12 cellular contexts compared by ENCODE assay signal in the genomic region with DNA sequence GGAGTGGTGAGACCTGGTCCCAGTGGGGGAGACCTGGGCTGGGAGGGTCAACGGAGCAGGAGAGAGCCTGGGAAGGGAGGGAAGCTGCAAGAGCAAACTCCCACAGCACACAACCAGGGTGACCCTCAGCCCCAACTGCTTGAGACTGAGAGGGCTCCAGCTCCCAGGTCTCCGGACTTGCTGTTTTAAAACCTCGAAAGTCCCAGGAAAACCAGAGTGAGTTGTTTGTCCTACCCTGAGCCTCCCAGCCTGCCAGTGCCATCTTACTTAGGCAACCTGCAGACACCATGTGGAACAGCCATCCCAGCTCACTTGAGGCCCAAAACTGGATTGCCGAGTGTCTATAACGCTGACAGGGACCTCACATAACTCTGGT. TPM values are rescaled to one million over a fixed set of nuclear protein-coding genes. Genes with fewer than 3 reads are reported as not detected.
DNase-seq lines count a peak whose midpoint lies in the region; ATAC-seq and TF ChIP-seq lines count a peak whose summit lies in the region.
"Had no signal": no experiment of that assay in that cellular context is flagged by ENCODE, and none has a peak within 500 bp of the region (broad histone marks: within the 10 kb centered on the region; RNA-seq: fewer than 3 reads in every experiment).

No MANE protein-coding gene starts in this region.

- H3K4me1 ChIP-seq in CD4-positive, CD25-positive, alpha-beta regulatory T cell (ENCODE audit: control insufficient read depth, insufficient read depth, low read length, poor library complexity, severe bottlenecking) = peaks cover 18% of the 10 kb centered on the region
- H3K4me1 ChIP-seq in foreskin keratinocyte (peaks cover 25% of the 10 kb centered on the region), esophagus squamous epithelium (peaks cover 12 to 46% (median 16%) of the 10 kb centered on the region in 3 donors)

- no peaks in the 10 kb centered on the region for H3K9me3 ChIP-seq in CD4-positive, CD25-positive, alpha-beta regulatory T cell (ENCODE audit: control insufficient read depth in 2 of 2, low read length in 2 of 2)
- H3K9me3 ChIP-seq in T-helper 17 cell (ENCODE audit: control insufficient read depth, low read length, poor library complexity, severe bottlenecking) = no peaks in the 10 kb centered on the region
- H3K9me3 ChIP-seq in esophagus squamous epithelium = no peaks in the 10 kb centered on the region
- H3K9me3 ChIP-seq: mucosa of descending colon had no signal

- no peaks in the 10 kb centered on the region for H3K9me3 Mint-ChIP-seq in CD4-positive, CD25-positive, alpha-beta regulatory T cell
- H3K9me3 Mint-ChIP-seq: CD4-positive, alpha-beta memory T cell had no signal

- H3K27ac ChIP-seq in CD4-positive, CD25-positive, alpha-beta regulatory T cell (ENCODE audit: insufficient read depth, low read length, poor library complexity, severe bottlenecking) = peak overlapping the region; percentile 52
- H3K27ac ChIP-seq in foreskin keratinocyte (no peak overlapping the region), esophagus squamous epithelium (peak overlapping the region in 2 of 4 donors; percentile 50 to 55)

- peaks cover 14% of the 10 kb centered on the region for H3K27me3 Mint-ChIP-seq in CD4-positive, CD25-positive, alpha-beta regulatory T cell
- peaks cover 9% of the 10 kb centered on the region for H3K27me3 Mint-ChIP-seq in T-helper 17 cell

- TF ChIP-seq POLR2A in esophagus squamous epithelium (IDR thresholded peaks at IDR 0.05) = no peak

- H3K4me3 ChIP-seq in CD4-positive, CD25-positive, alpha-beta regulatory T cell (ENCODE audit: low read depth, low read length) = no peak overlapping the region
- no peak overlapping the region for H3K4me3 ChIP-seq in esophagus squamous epithelium
- H3K4me3 ChIP-seq: mucosa of descending colon had no signal

- WGBS in esophagus squamous epithelium, 2 donors = 45 to 50% methylated on average over 2 to 4 of the region's 5 CpGs

- H3K27ac Mint-ChIP-seq in CD4-positive, CD25-positive, alpha-beta regulatory T cell = peak overlapping the region; percentile 6 to 96 (median 90)
- H3K27ac Mint-ChIP-seq in T-helper 17 cell = peak overlapping the region; percentile 19

- peaks cover 4 to 11% (median 5%) of the 10 kb centered on the region in 4 donors for H3K4me1 Mint-ChIP-seq in CD4-positive, CD25-positive, alpha-beta regulatory T cell
- H3K4me1 Mint-ChIP-seq in T-helper 17 cell = peaks cover 8% of the 10 kb centered on the region

- H3K36me3 ChIP-seq in CD4-positive, CD25-positive, alpha-beta regulatory T cell (ENCODE audit: control insufficient read depth, insufficient read depth, low read length) = no peaks in the 10 kb centered on the region
- H3K36me3 ChIP-seq in esophagus squamous epithelium = no peaks in the 10 kb centered on the region

- DNase-seq in A172 (ENCODE audit: low spot score) = peak; percentile 48
- no peak for DNase-seq in CD4-positive, CD25-positive, alpha-beta regulatory T cell
- DNase-seq in T-helper 17 cell = no peak
- DNase-seq in foreskin keratinocyte = no peak
- no peak for DNase-seq in RPMI8226
- DNase-seq in inferior parietal cortex (ENCODE audit: extremely low spot score) = no peak
- DNase-seq in esophagus squamous epithelium (lab: John Stamatoyannopoulos, UW) = no peak
- DNase-seq in amygdala (lab: John Stamatoyannopoulos, UW) = no peak
- DNase-seq: CD4-positive, alpha-beta memory T cell had no signal

- intact Hi-C loops in esophagus squamous epithelium (cut with DNase I) = no loop called here

- no peaks in the 10 kb centered on the region for H3K27me3 ChIP-seq in CD4-positive, CD25-positive, alpha-beta regulatory T cell (ENCODE audit: control insufficient read depth, insufficient read depth, low read length)
- H3K27me3 ChIP-seq in foreskin keratinocyte (peaks cover 8% of the 10 kb centered on the region), esophagus squamous epithelium (peaks cover 4 to 98% (median 7%) of the 10 kb centered on the region in 4 donors)

- TF ChIP-seq CTCF in foreskin keratinocyte (conservative IDR thresholded peaks at IDR 0.05) = no peak
- no peak for TF ChIP-seq CTCF in esophagus squamous epithelium (IDR thresholded peaks at IDR 0.05)

- ATAC-seq in CD4-positive, CD25-positive, alpha-beta regulatory T cell (ENCODE audit: low read depth in 2 of 2) = no peak
- ATAC-seq in T-helper 17 cell = no peak
- peak; percentile 6 for ATAC-seq in foreskin keratinocyte

- H3K4me3 Mint-ChIP-seq in CD4-positive, CD25-positive, alpha-beta regulatory T cell = peak overlapping the region in 1 of 4 donors; percentile 28
- H3K4me3 Mint-ChIP-seq in T-helper 17 cell = peak overlapping the region; percentile 66

- H3K36me3 Mint-ChIP-seq in CD4-positive, CD25-positive, alpha-beta regulatory T cell = no peaks in the 10 kb centered on the region
- no peaks in the 10 kb centered on the region for H3K36me3 Mint-ChIP-seq in T-helper 17 cell (ENCODE audit: low read depth)
- H3K36me3 Mint-ChIP-seq: CD4-positive, alpha-beta memory T cell had no signal

RNA-seq across cellular contexts. Expression of gene NTSR1, which starts 4.8 kb away (rescaled TPM):
- total RNA-seq in A172 (2014; rRNA removed; shearing (Covaris generic)) = 8.3 and 9.0 TPM in 2 replicates
- 0.37 TPM for total RNA-seq in CD4-positive, CD25-positive, alpha-beta regulatory T cell
- polyA plus RNA-seq in CD4-positive, CD25-positive, alpha-beta regulatory T cell = under 1 TPM in 1 of 4 donors, not detected in 3; 0.11 TPM
- total RNA-seq in T-helper 17 cell (under 1 TPM in 1 of 2 donors, not detected in 1; 0.10 TPM), foreskin keratinocyte (2.3 and 2.8 TPM in 2 replicates), esophagus squamous epithelium (under 1 TPM in 2 of 4 donors, not detected in 2; 0.06 to 0.09 TPM)
- 3.1 and 3.3 TPM in 2 replicates for polyA plus RNA-seq in foreskin keratinocyte
- total RNA-seq: esophagus mucosa, SK-MEL-5 had no signal
- polyA plus RNA-seq: CD4-positive, alpha-beta memory T cell had no signal
